In the genomic region with DNA sequence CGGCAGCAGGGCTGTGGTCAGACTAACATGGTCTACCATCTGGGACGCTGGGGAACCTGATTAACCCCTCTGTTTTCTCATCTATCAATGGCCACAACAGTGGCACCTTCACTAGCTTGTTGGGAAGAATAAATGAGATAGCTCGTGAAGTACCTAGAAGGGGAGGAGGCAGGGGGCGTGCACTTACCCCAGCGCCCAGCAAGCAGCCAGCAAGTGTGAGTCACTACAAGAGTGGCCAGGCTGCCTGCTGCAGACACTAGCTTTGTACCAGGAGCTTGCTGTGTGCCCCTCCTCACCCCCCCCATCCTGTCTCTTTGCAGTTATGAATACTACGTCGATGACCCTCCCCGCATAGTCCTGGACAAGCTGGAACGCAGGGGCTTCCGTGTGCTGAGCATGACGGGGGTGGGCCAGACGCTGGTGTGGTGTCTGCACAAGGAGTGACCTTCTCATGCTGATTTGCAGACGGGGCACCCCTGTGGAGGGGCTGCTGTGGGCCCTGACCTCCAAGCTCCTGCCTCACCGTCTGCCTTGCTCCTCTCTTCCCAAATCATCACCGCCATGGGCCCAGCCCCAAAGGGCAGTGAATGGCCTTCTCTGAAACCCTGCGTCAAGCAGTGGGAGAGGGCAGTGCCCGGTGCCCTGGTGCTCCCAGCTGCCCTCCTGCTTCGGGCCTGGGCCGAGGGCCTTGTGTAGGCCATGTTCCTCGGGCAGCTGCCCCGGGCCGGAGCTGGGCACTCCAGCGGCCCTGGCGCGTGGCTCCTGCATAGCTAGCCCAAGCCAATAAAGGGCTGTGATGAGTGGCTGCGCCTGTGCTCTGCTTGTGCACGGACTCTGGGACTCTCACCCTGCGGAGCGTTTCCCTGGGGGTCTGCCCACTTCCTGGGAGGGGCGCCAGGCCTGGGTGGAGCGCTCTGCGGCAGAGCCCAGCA, we compare ENCODE assay signal across 14 cellular contexts. TPM values are rescaled to one million over a fixed set of nuclear protein-coding genes. Genes with fewer than 3 reads are reported as not detected.
A peak's percentile ranks its signal among the peaks of the same experiment; 100 is the strongest.
DNase-seq lines count a peak whose midpoint lies in the region; ATAC-seq and TF ChIP-seq lines count a peak whose summit lies in the region.
"Had no signal": no experiment of that assay in that cellular context is flagged by ENCODE, and none has a peak within 500 bp of the region (broad histone marks: within the 10 kb centered on the region; RNA-seq: fewer than 3 reads in every experiment).

No MANE protein-coding gene starts in this region.

- TF ChIP-seq POLR2A in adrenal gland (IDR thresholded peaks at IDR 0.05): peak in 1 of 2 donors; percentile 20

- ATAC-seq in foreskin keratinocyte: peak; percentile 33
- no peak for ATAC-seq in GM19395 (IDR thresholded peaks at IDR 0.05; ENCODE audit: unreplicated experiment)
- ATAC-seq: gastrocnemius medialis, left lung had no signal

- H3K4me1 ChIP-seq in HUES48 (ENCODE audit: control insufficient read depth, insufficient read depth, low read length): peaks cover 28% of the 10 kb centered on the region
- peaks cover 46 to 55% of the 10 kb centered on the region in 2 donors for H3K4me1 ChIP-seq in adrenal gland (replicated peaks in 1 of 2)
- peaks cover 19% of the 10 kb centered on the region for H3K4me1 ChIP-seq in foreskin keratinocyte

- intact Hi-C loops in adrenal gland (cut with DNase I): no loop called here

- peak; percentile 63 for DNase-seq in ACHN
- DNase-seq in adrenal gland: peak; percentile 59 to 90 (median 85)
- peak in 1 of 2 donors; percentile 47 for DNase-seq in foreskin keratinocyte
- no peak for DNase-seq in HEK293T (ENCODE audit: extremely low spot score)
- no peak for DNase-seq in OCI-M1 (lab: John Stamatoyannopoulos, UW)
- no peak for DNase-seq in NK-92 (lab: John Stamatoyannopoulos, UW; ENCODE audit: unreplicated experiment)
- DNase-seq: activated CD4-positive, alpha-beta T cell treated with anti-CD3 and anti-CD28 coated beads, Interleukin-2, amount 50 U/mL, for 1 hour; activated naive CD4-positive, alpha-beta T cell; gastrocnemius medialis; left lung; NCI-H146; occipital lobe had no signal

- H3K4me3 ChIP-seq in HUES48 (ENCODE audit: low read depth, low read length): no peak overlapping the region
- no peak overlapping the region for H3K4me3 ChIP-seq in adrenal gland
- H3K4me3 ChIP-seq: gastrocnemius medialis, left lung had no signal

- no peak overlapping the region for H3K9ac ChIP-seq in HUES48 (ENCODE audit: low read depth, low read length)

- H3K36me3 ChIP-seq in HUES48 (ENCODE audit: control insufficient read depth, insufficient read depth, low read length): peaks cover 6% of the 10 kb centered on the region
- peaks cover 0 to 7% of the 10 kb centered on the region in 2 donors for H3K36me3 ChIP-seq in adrenal gland (replicated peaks in 1 of 2)

- 68 to 69% (median 68%) methylated on average over 20 to 32 of the region's 32 CpGs for WGBS in adrenal gland, 4 donors

- CTCF ChIA-PET in HEK293T (lab: Yijun Ruan, JAX): interaction anchor here (0.7 kb wide), 1 partner anchor 22 kb away, joined by 3 read pairs; no protein-coding TSS in a partner anchor

- H3K9me3 ChIP-seq in HUES48 (ENCODE audit: control insufficient read depth, insufficient read depth, low read length) (no peaks in the 10 kb centered on the region), adrenal gland (replicated peaks in 1 of 3) (no peaks in the 10 kb centered on the region)
- H3K9me3 ChIP-seq: gastrocnemius medialis, left lung had no signal

- TF ChIP-seq CTCF in adrenal gland (IDR thresholded peaks at IDR 0.05) (no peak), foreskin keratinocyte (conservative IDR thresholded peaks at IDR 0.05) (peak; percentile 3)

- peak overlapping the region; percentile 11 for H3K27ac ChIP-seq in HUES48 (ENCODE audit: low read depth, low read length)
- peak overlapping the region in 2 of 5 donors; percentile 78 to 88 for H3K27ac ChIP-seq in adrenal gland
- H3K27ac ChIP-seq in foreskin keratinocyte: no peak overlapping the region
- H3K27ac ChIP-seq: left lung had no signal

- in situ Hi-C loops in ACHN (cut with HindIII; ENCODE audit: low pct_ligation_motif_present, low pct_unique_long_range_greater_than_20kb, low sequenced_read_pairs): no loop called here

- POLR2A ChIA-PET in HEK293T (lab: Yijun Ruan, JAX): no interaction called here

- H3K27me3 ChIP-seq in HUES48 (ENCODE audit: control insufficient read depth, insufficient read depth, low read length) (0 out of 2 replicates have a peak, but pooled peaks cover 3% of the 10 kb centered on the region), adrenal gland (no peaks in the 10 kb centered on the region), foreskin keratinocyte (no peaks in the 10 kb centered on the region)
- H3K27me3 ChIP-seq: gastrocnemius medialis, left lung had no signal

TF ChIP-seq in HEK293T, 16 proteins besides CTCF, POLR2A, EP300 and RAD21:
- no peak for TF ChIP-seq BHLHE40 (IDR thresholded peaks at IDR 0.05; ENCODE audit: borderline replicate concordance)

RNA-seq across cellular contexts. Expression of a gene that starts 2.6 kb away (rescaled TPM):
- total RNA-seq in adrenal gland: 1 to 10 TPM in 1 of 8 donors, under 1 TPM in 3, not detected in 4; 0.25 to 1.1 (median 0.54) TPM
- under 1 TPM; 0.07 to 0.97 (median 0.27) TPM for polyA plus RNA-seq in adrenal gland
- total RNA-seq in foreskin keratinocyte: 0.11 and 0.14 TPM in 2 replicates
- 0.08 and 0.15 TPM in 2 replicates for polyA plus RNA-seq in foreskin keratinocyte
- total RNA-seq: occipital lobe had no signal

RNA-seq across cellular contexts. Expression of a gene that starts 3.3 kb away (rescaled TPM):
- 10 to 100 TPM; 11.9 to 77.3 (median 20.1) TPM for total RNA-seq in adrenal gland
- polyA plus RNA-seq in adrenal gland: 10 to 100 TPM in 2 of 3 donors, 1 to 10 TPM in 1; 6.1 to 27.0 (median 23.6) TPM
- total RNA-seq in foreskin keratinocyte: 7.3 and 9.0 TPM in 2 replicates
- polyA plus RNA-seq in foreskin keratinocyte: 9.0 and 12.9 TPM in 2 replicates

RNA-seq across cellular contexts. Expression of a gene that starts 12.1 kb away (rescaled TPM):
- total RNA-seq in adrenal gland (10 to 100 TPM; 25.5 to 50.1 (median 34.2) TPM), foreskin keratinocyte (18.7 and 20.6 TPM in 2 replicates)
- polyA plus RNA-seq in adrenal gland (10 to 100 TPM; 19.2 to 45.4 (median 22.4) TPM), foreskin keratinocyte (18.5 and 21.1 TPM in 2 replicates)

RNA-seq across cellular contexts. Expression of a gene that starts 39.7 kb away (rescaled TPM):
- total RNA-seq in adrenal gland (10 to 100 TPM; 11.0 to 35.1 (median 28.8) TPM), foreskin keratinocyte (26.8 and 29.7 TPM in 2 replicates)
- polyA plus RNA-seq in adrenal gland (10 to 100 TPM; 12.0 to 25.3 (median 24.1) TPM), foreskin keratinocyte (31.9 and 34.5 TPM in 2 replicates)

RNA-seq across cellular contexts. Expression of a gene that starts 40.1 kb away (rescaled TPM):
- total RNA-seq in adrenal gland (10 to 100 TPM; 27.4 to 88.6 (median 39.4) TPM), foreskin keratinocyte (46.6 and 54.4 TPM in 2 replicates)
- polyA plus RNA-seq in adrenal gland (100 to 1,000 TPM in 2 of 3 donors, 10 to 100 TPM in 1; 33.0 to 174 (median 170) TPM), foreskin keratinocyte (51.3 and 59.3 TPM in 2 replicates)

Comparison
In these comparisons a context has a peak if more than half of its experiments do, and no peak if none do; other contexts are left out.
1. DNase-seq: peak in ACHN (single experiment) and adrenal gland (7 of 7); none in HEK293T (single experiment), OCI-M1 (single experiment) and NK-92 (single experiment).